ENCODE assay signal across 24 cellular contexts in genomic region chr4:43682551-43682950, GRCh38.
"Had no signal": no experiment of that assay in that cellular context is flagged by ENCODE, and none has a peak within 500 bp of the region (broad histone marks: within the 10 kb centered on the region; RNA-seq: fewer than 3 reads in every experiment).

No MANE protein-coding gene starts in this region.

- H3K4me3 ChIP-seq: ascending aorta, body of pancreas, cardiac muscle cell, PC-9 had no signal

- DNase-seq: activated CD4-positive, alpha-beta memory T cell treated with anti-CD3 and anti-CD28 coated beads for 36 hours; activated CD4-positive, alpha-beta T cell treated with anti-CD3 and anti-CD28 coated beads, Interleukin-2, amount 10 ng/mL, durations not matched to agents 7 days and 5 days; activated CD4-positive, CD25-positive, alpha-beta regulatory T cell; activated CD8-positive, alpha-beta memory T cell treated with anti-CD3 and anti-CD28 coated beads, Interleukin-2, amount 50 U/mL, for 4 hours; activated naive CD8-positive, alpha-beta T cell treated with anti-CD3 and anti-CD28 coated beads, Interleukin-2, amount 50 U/mL, for 24 hours; activated T-cell treated with anti-CD3 and anti-CD28 coated beads, Interleukin-2, amount 50 U/mL, for 72 hours; amniotic stem cell; body of pancreas; cerebellar nuclear complex; KG1; MM.1S; NCI-H1105; NCI-H1436; NCI-H1694 treated with DMSO at 0.1 percent for 48 hours; NCI-H2081; NCI-H510A treated with DMSO at 0.1 percent for 48 hours; PC-9; SHP77 treated with DMSO at 0.1 percent for 48 hours; T-helper 17 cell; T-helper 9 cell had no signal

- H3K4me2 ChIP-seq: PC-9 had no signal

- H3K27ac ChIP-seq: ascending aorta, body of pancreas, cardiac muscle cell, PC-9, VCaP had no signal

- ATAC-seq: activated naive CD4-positive, alpha-beta T cell treated with anti-CD3 and anti-CD28 coated beads, Interleukin-2, amount 50 U/mL, for 72 hours; activated naive CD8-positive, alpha-beta T cell treated with anti-CD3 and anti-CD28 coated beads, Interleukin-2, amount 50 U/mL, for 24 hours; activated T-cell treated with anti-CD3 and anti-CD28 coated beads, Interleukin-2, amount 50 U/mL, for 72 hours; body of pancreas; T-helper 17 cell had no signal

- H3K27me3 ChIP-seq: ascending aorta, body of pancreas, cardiac muscle cell had no signal

- H3K9me3 ChIP-seq: ascending aorta, body of pancreas had no signal

- H3K36me3 ChIP-seq: ascending aorta, cardiac muscle cell had no signal

- H2AFZ ChIP-seq: PC-9 had no signal
